Comparison of ENCODE assay signal across 8 cellular contexts in genomic region chr2:85589982-85590791, GRCh38. TPM values are rescaled to one million over a fixed set of nuclear protein-coding genes. Genes with fewer than 3 reads are reported as not detected.
DNase-seq lines count a peak whose midpoint lies in the region; ATAC-seq and TF ChIP-seq lines count a peak whose summit lies in the region.

No MANE protein-coding gene starts in this region.

- TF ChIP-seq CTCF in foreskin keratinocyte (conservative IDR thresholded peaks at IDR 0.05) (no peak), gastrocnemius medialis (IDR thresholded peaks at IDR 0.05 in 4 of 5, conservative IDR thresholded peaks at IDR 0.05 in 1 of 5) (no peak)

- ATAC-seq in foreskin keratinocyte (no peak), gastrocnemius medialis (no peak), GM21786 (IDR thresholded peaks at IDR 0.05; ENCODE audit: unreplicated experiment) (no peak), GM21381 (IDR thresholded peaks at IDR 0.05; ENCODE audit: unreplicated experiment) (no peak)

- in situ Hi-C loops in gastrocnemius medialis (cut with MboI; ENCODE audit: low sequenced_read_pairs in 4 of 4), result no loop called here

- no peaks in the 10 kb centered on the region for H3K36me3 ChIP-seq in SJCRH30
- H3K36me3 ChIP-seq in gastrocnemius medialis, result peaks cover 0 to 7% of the 10 kb centered on the region in 2 donors

- TF ChIP-seq POLR2A in gastrocnemius medialis (IDR thresholded peaks at IDR 0.05), result no peak

- H3K9me3 ChIP-seq in SJCRH30 (replicated peaks), result no peaks in the 10 kb centered on the region
- no peaks in the 10 kb centered on the region for H3K9me3 ChIP-seq in gastrocnemius medialis

- peak overlapping the region; percentile 29 for H3K27ac ChIP-seq in SJCRH30
- peak overlapping the region; percentile 26 for H3K27ac ChIP-seq in foreskin keratinocyte
- H3K27ac ChIP-seq in gastrocnemius medialis, result peak overlapping the region; percentile 88 to 98 (median 90)

- intact Hi-C loops in gastrocnemius medialis (cut with DNase I; ENCODE audit: low total_unique reads), result no loop called here

- H3K27me3 ChIP-seq in SJCRH30 (no peaks in the 10 kb centered on the region), foreskin keratinocyte (no peaks in the 10 kb centered on the region), gastrocnemius medialis (no peaks in the 10 kb centered on the region)

- H3K4me1 ChIP-seq in SJCRH30, result peaks cover 38% of the 10 kb centered on the region
- H3K4me1 ChIP-seq in foreskin keratinocyte, result peaks cover 14% of the 10 kb centered on the region
- H3K4me1 ChIP-seq in gastrocnemius medialis, result peaks cover 84% of the 10 kb centered on the region in 2 donors

- peak; percentile 57 for DNase-seq in ELR (ENCODE audit: low read depth)
- peak; percentile 49 to 55 for DNase-seq in SJCRH30
- DNase-seq in foreskin keratinocyte, result peak in 1 of 2 donors; percentile 49
- no peak for DNase-seq in gastrocnemius medialis
- DNase-seq in occipital lobe (lab: John Stamatoyannopoulos, UW), result no peak
- no peak for DNase-seq in activated gamma-delta T cell (lab: John Stamatoyannopoulos, UW)

- H3K4me3 ChIP-seq in SJCRH30 (no peak overlapping the region), gastrocnemius medialis (no peak overlapping the region)

RNA-seq across cellular contexts. Expression of gene RNF181, which starts 5.4 kb away (rescaled TPM):
- 91.1 and 111 TPM in 2 replicates for total RNA-seq in SJCRH30 (2014; rRNA removed; shearing (Covaris generic))
- total RNA-seq in foreskin keratinocyte, result 164 and 177 TPM in 2 replicates
- polyA plus RNA-seq in foreskin keratinocyte, result 231 and 251 TPM in 2 replicates
- 100 to 1,000 TPM; 207 to 235 (median 215) TPM for total RNA-seq in gastrocnemius medialis
- 38.8 TPM for total RNA-seq in occipital lobe

RNA-seq across cellular contexts. Expression of gene VAMP5, which starts 6.0 kb away (rescaled TPM):
- not detected in 2 replicates for total RNA-seq in SJCRH30 (2014; rRNA removed; shearing (Covaris generic))
- 0.99 and 1.6 TPM in 2 replicates for total RNA-seq in foreskin keratinocyte
- 5.3 and 6.3 TPM in 2 replicates for polyA plus RNA-seq in foreskin keratinocyte
- total RNA-seq in gastrocnemius medialis, result 10 to 100 TPM; 19.9 to 47.0 (median 36.9) TPM
- total RNA-seq in occipital lobe, result 3.6 TPM

RNA-seq across cellular contexts. Expression of gene TMEM150A, which starts 12.3 kb away (rescaled TPM):
- 5.4 and 5.6 TPM in 2 replicates for total RNA-seq in SJCRH30 (2014; rRNA removed; shearing (Covaris generic))
- total RNA-seq in foreskin keratinocyte (8.1 and 8.8 TPM in 2 replicates), gastrocnemius medialis (100 to 1,000 TPM in 1 of 4 donors, 10 to 100 TPM in 3; 44.4 to 102 (median 80.7) TPM), occipital lobe (4.8 TPM)
- polyA plus RNA-seq in foreskin keratinocyte, result 12.7 and 12.8 TPM in 2 replicates

RNA-seq across cellular contexts. Expression of gene VAMP8, which starts 12.8 kb away (rescaled TPM):
- 51.3 and 54.7 TPM in 2 replicates for total RNA-seq in SJCRH30 (2014; rRNA removed; shearing (Covaris generic))
- 93.1 and 116 TPM in 2 replicates for total RNA-seq in foreskin keratinocyte
- 286 and 294 TPM in 2 replicates for polyA plus RNA-seq in foreskin keratinocyte
- 10 to 100 TPM in 1 of 4 donors, 1 to 10 TPM in 3; 5.3 to 12.1 (median 7.1) TPM for total RNA-seq in gastrocnemius medialis
- total RNA-seq in occipital lobe, result 0.94 TPM

RNA-seq across cellular contexts. Expression of gene C2orf68, which starts 21.7 kb away (rescaled TPM):
- total RNA-seq in SJCRH30 (2014; rRNA removed; shearing (Covaris generic)), result 53.6 and 57.9 TPM in 2 replicates
- total RNA-seq in foreskin keratinocyte, result 12.8 and 13.5 TPM in 2 replicates
- 14.8 and 16.2 TPM in 2 replicates for polyA plus RNA-seq in foreskin keratinocyte
- 10 to 100 TPM; 28.4 to 35.4 (median 32.3) TPM for total RNA-seq in gastrocnemius medialis
- 27.8 TPM for total RNA-seq in occipital lobe

Comparison
In these comparisons a context has a peak if more than half of its experiments do, and no peak if none do; other contexts are left out.
1. DNase-seq: peak in ELR (single experiment) and SJCRH30 (2 of 2); none in gastrocnemius medialis (0 of 2), occipital lobe (single experiment) and activated gamma-delta T cell (single experiment).
2. H3K27ac ChIP-seq: peak in every context shown above with its lines; median percentile 90 in gastrocnemius medialis; 29 in SJCRH30; 26 in foreskin keratinocyte.